11 cellular contexts compared by ENCODE assay signal in genomic region chr20:51460569-51461265, GRCh38.
DNase-seq lines count a peak whose midpoint lies in the region; ATAC-seq, FAIRE-seq and TF ChIP-seq lines count a peak whose summit lies in the region.
"Had no signal": no experiment of that assay in that cellular context is flagged by ENCODE, and none has a peak within 500 bp of the region (broad histone marks: within the 10 kb centered on the region; RNA-seq: fewer than 3 reads in every experiment).

No MANE protein-coding gene starts in this region.

- H3K9me2 ChIP-seq in GM23338 (ENCODE audit: insufficient read depth) = no peaks in the 10 kb centered on the region

- H3K18ac ChIP-seq in mesenchymal stem cell (ENCODE audit: low read depth in 1 of 2, low read length in 2 of 2) = no peak overlapping the region

- peak overlapping the region; percentile 56 for H4K8ac ChIP-seq in mesenchymal stem cell (ENCODE audit: low read length)

- H4K91ac ChIP-seq in mesenchymal stem cell (ENCODE audit: low read length) = no peak overlapping the region

- H2AFZ ChIP-seq in GM23338 (no peak overlapping the region), mesenchymal stem cell (ENCODE audit: low read depth, low read length) (no peak overlapping the region)

- TF ChIP-seq CTCF in GM23338 (conservative IDR thresholded peaks at IDR 0.05; ENCODE audit: low read depth in 2 of 2) (no peak), pancreas (IDR thresholded peaks at IDR 0.05) (no peak)

- H3K79me2 ChIP-seq in GM23338 (replicated peaks; ENCODE audit: insufficient read depth) = no peaks in the 10 kb centered on the region

- H4K20me1 ChIP-seq in GM23338 (replicated peaks; ENCODE audit: insufficient read depth) = no peaks in the 10 kb centered on the region; the same call in 1 of the 2 replicates

- H3K4me2 ChIP-seq in GM23338 (no peak overlapping the region), mesenchymal stem cell (ENCODE audit: low read length, poor library complexity, severe bottlenecking) (no peak overlapping the region)

- no peaks in the 10 kb centered on the region for H3K9me3 ChIP-seq in mesenchymal stem cell (ENCODE audit: control insufficient read depth, low read length)
- H3K9me3 ChIP-seq in pancreas = no peaks in the 10 kb centered on the region

- no peaks in the 10 kb centered on the region for H3K4me1 ChIP-seq in GM23338 (ENCODE audit: insufficient read depth)
- peaks cover 13% of the 10 kb centered on the region for H3K4me1 ChIP-seq in mesenchymal stem cell (ENCODE audit: control insufficient read depth, insufficient read depth, low read depth, low read length)
- H3K4me1 ChIP-seq in pancreas = peaks cover 3 to 11% (median 10%) of the 10 kb centered on the region in 3 donors

- H3K27ac ChIP-seq in GM23338 (ENCODE audit: low read depth) (no peak overlapping the region), mesenchymal stem cell (ENCODE audit: low read length, poor library complexity, severe bottlenecking) (no peak overlapping the region), pancreas (no peak overlapping the region)
- H3K27ac ChIP-seq: SJCRH30 had no signal

- H3K36me3 ChIP-seq in GM23338 (ENCODE audit: insufficient read depth) = no peaks in the 10 kb centered on the region
- H3K36me3 ChIP-seq in mesenchymal stem cell (ENCODE audit: control insufficient read depth in 1 of 2, insufficient read depth in 2 of 2, low read depth in 1 of 2, low read length in 2 of 2) = no peaks in the 10 kb centered on the region
- no peaks in the 10 kb centered on the region for H3K36me3 ChIP-seq in pancreas
- H3K36me3 ChIP-seq: SJCRH30 had no signal

- no peak overlapping the region for H2BK12ac ChIP-seq in mesenchymal stem cell (ENCODE audit: low read length in 2 of 2)

- in situ Hi-C loops in G401 (cut with HindIII; ENCODE audit: low sequenced_read_pairs) = no loop called here

- intact Hi-C loops in pancreas (cut with DNase I) = no loop called here

- FAIRE-seq in pancreas (lab: Jason Lieb, UNC) = no peak
- FAIRE-seq: astrocyte had no signal

- H3K4me3 Mint-ChIP-seq in GM23338 = no peak overlapping the region

- H3K4me3 ChIP-seq in GM23338 (no peak overlapping the region), mesenchymal stem cell (ENCODE audit: insufficient read depth in 1 of 2, low read depth in 1 of 2, low read length in 2 of 2) (no peak overlapping the region), pancreas (no peak overlapping the region)
- H3K4me3 ChIP-seq: SJCRH30 had no signal

- peak overlapping the region; percentile 54 for H2BK120ac ChIP-seq in mesenchymal stem cell (ENCODE audit: low read depth, low read length)

- H2BK5ac ChIP-seq in mesenchymal stem cell (ENCODE audit: low read depth, low read length, poor library complexity, severe bottlenecking) = no peak overlapping the region

- ATAC-seq in GM18907 (IDR thresholded peaks at IDR 0.05; ENCODE audit: unreplicated experiment) (peak; percentile 98), GM23338 (peak; percentile 25), HG03575 (IDR thresholded peaks at IDR 0.05; ENCODE audit: extremely low read depth, insufficient number of reproducible peaks, low FRiP score, unreplicated experiment) (peak; percentile 91), pancreas (no peak)

- no peak overlapping the region for H3K9ac ChIP-seq in mesenchymal stem cell (ENCODE audit: low read length)

- H3K14ac ChIP-seq in mesenchymal stem cell (ENCODE audit: low read length in 2 of 2) = no peak overlapping the region

- peaks cover 7% of the 10 kb centered on the region for H3K4me1 Mint-ChIP-seq in GM23338

- H2BK15ac ChIP-seq in mesenchymal stem cell (ENCODE audit: low read depth, poor library complexity, severe bottlenecking) = peak overlapping the region; percentile 20

- no peaks in the 10 kb centered on the region for H3K9me3 Mint-ChIP-seq in GM23338

- H3K4ac ChIP-seq in mesenchymal stem cell (ENCODE audit: low read depth in 1 of 2, low read length in 2 of 2) = no peak overlapping the region

- H3K36me3 Mint-ChIP-seq in GM23338 (ENCODE audit: low read depth) = no peaks in the 10 kb centered on the region

- no peak overlapping the region for H2AK5ac ChIP-seq in mesenchymal stem cell (ENCODE audit: low read length, severe bottlenecking)

- H3K27me3 Mint-ChIP-seq in GM23338 (ENCODE audit: insufficient read depth, low read depth, poor library complexity) = peaks cover 12% of the 10 kb centered on the region

- no peak overlapping the region for H3K23ac ChIP-seq in mesenchymal stem cell (ENCODE audit: low read length in 2 of 2)

- H3K27ac Mint-ChIP-seq in GM23338 = 0 out of 2 replicates have a peak overlapping the region, but pooled peaks have one; percentile 86

- 91% methylated on average over 13 of the region's 13 CpGs for WGBS in mesenchymal stem cell
- 89 to 90% methylated on average over 13 of the region's 13 CpGs for WGBS in pancreas, 2 donors

- DNase-seq in GM23338 (ENCODE audit: low spot score) (no peak), mesenchymal stem cell (no peak), pancreas (no peak), C1 segment of cervical spinal cord (lab: John Stamatoyannopoulos, UW) (no peak), 8988T (no peak), G401 (ENCODE audit: low spot score) (no peak)
- DNase-seq: H7, SJCRH30 had no signal

- H3K27me3 ChIP-seq in GM23338 (ENCODE audit: insufficient read depth) (no peaks in the 10 kb centered on the region), mesenchymal stem cell (ENCODE audit: control insufficient read depth in 1 of 2, insufficient read depth in 1 of 2, low read length in 2 of 2) (no peaks in the 10 kb centered on the region), pancreas (no peaks in the 10 kb centered on the region)

- H3F3A ChIP-seq in GM23338 (replicated peaks; ENCODE audit: low read depth) = no peaks in the 10 kb centered on the region

- no peaks in the 10 kb centered on the region for H3K79me1 ChIP-seq in mesenchymal stem cell (replicated peaks; ENCODE audit: low read length, poor library complexity, severe bottlenecking)

TF ChIP-seq in GM23338, 12 proteins besides CTCF, POLR2A, EP300 and RAD21 (continues in another document):
- no peak for TF ChIP-seq EZH2phosphoT487 (IDR thresholded peaks at IDR 0.05; ENCODE audit: unreplicated experiment)
- TF ChIP-seq, protein P1, sequence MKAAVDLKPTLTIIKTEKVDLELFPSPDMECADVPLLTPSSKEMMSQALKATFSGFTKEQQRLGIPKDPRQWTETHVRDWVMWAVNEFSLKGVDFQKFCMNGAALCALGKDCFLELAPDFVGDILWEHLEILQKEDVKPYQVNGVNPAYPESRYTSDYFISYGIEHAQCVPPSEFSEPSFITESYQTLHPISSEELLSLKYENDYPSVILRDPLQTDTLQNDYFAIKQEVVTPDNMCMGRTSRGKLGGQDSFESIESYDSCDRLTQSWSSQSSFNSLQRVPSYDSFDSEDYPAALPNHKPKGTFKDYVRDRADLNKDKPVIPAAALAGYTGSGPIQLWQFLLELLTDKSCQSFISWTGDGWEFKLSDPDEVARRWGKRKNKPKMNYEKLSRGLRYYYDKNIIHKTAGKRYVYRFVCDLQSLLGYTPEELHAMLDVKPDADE (IDR thresholded peaks at IDR 0.05) = no peak

Comparison
In these comparisons a context has a peak if more than half of its experiments do, and no peak if none do; other contexts are left out.
1. ATAC-seq: peak in GM18907 (single experiment), GM23338 (single experiment) and HG03575 (single experiment); none in pancreas (0 of 4).